Comparison of ENCODE assay signal across 18 cellular contexts in the genomic region with DNA sequence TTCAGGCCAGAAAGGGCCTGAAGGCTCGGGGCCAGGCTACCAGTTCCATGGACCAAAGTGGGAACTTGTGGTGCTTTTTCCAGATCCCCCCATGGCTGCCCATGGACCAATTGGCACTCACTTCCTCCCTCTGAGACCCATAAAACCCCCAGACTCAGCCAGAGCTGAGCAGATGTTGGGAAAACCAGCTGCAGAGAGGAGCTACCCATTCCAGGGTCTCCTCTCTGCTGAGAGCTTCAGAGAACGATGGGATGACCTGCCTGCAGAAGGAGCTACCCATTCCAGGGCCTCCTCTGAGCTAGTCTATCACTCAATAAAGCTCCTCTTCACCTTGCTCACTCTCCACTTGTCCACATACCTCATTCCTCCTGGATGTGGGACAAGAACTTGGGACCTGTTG. TPM values are rescaled to one million over a fixed set of nuclear protein-coding genes. Genes with fewer than 3 reads are reported as not detected.
DNase-seq lines count a peak whose midpoint lies in the region; ATAC-seq, FAIRE-seq and TF ChIP-seq lines count a peak whose summit lies in the region.
"Had no signal": no experiment of that assay in that cellular context is flagged by ENCODE, and none has a peak within 500 bp of the region (broad histone marks: within the 10 kb centered on the region; RNA-seq: fewer than 3 reads in every experiment).

No MANE protein-coding gene starts in this region.

- TF ChIP-seq POLR2A in erythroblast (IDR thresholded peaks at IDR 0.05; ENCODE audit: low read length) = no peak

- peak overlapping the region; percentile 38; the same call in 1 of the 2 replicates for H3K4me3 ChIP-seq in BLaER1
- H3K4me3 ChIP-seq in DND-41 (ENCODE audit: low read depth in 1 of 2, low read length in 2 of 2) = no peak overlapping the region; a peak in 1 of 4 replicates
- H3K4me3 ChIP-seq in OCI-LY7 (ENCODE audit: low read depth, low read length, poor library complexity, severe bottlenecking) = no peak overlapping the region
- H3K4me3 ChIP-seq in pancreas = no peak overlapping the region
- H3K4me3 ChIP-seq: GM23248 had no signal

- H3K9me2 ChIP-seq in OCI-LY7 (ENCODE audit: insufficient read depth, low read length) = no peaks in the 10 kb centered on the region

- no TSS peak for BruUV-seq in OCI-LY7 (replicated peaks; lab: Mats Ljungman, UMichigan)

- H3K36me3 ChIP-seq in BLaER1 (peaks cover 13% of the 10 kb centered on the region), DND-41 (ENCODE audit: insufficient read depth, low read length) (peaks cover 4% of the 10 kb centered on the region; the same call in 1 of the 2 replicates), OCI-LY7 (ENCODE audit: insufficient read depth, low read length) (no peaks in the 10 kb centered on the region), pancreas (no peaks in the 10 kb centered on the region)
- H3K36me3 ChIP-seq: BE2C had no signal

- CTCF ChIA-PET in OCI-LY7 (lab: Charles Lee; ENCODE audit: unreplicated experiment) = no interaction called here
- CTCF ChIA-PET in activated CD8-positive, alpha-beta T cell treated with anti-CD3 and anti-CD28 coated beads for 36 hours (lab: Charles Lee) = no interaction called here

- intact Hi-C loops in OCI-LY7 (cut with micrococcal nuclease; ENCODE audit: unreplicated experiment) (no loop called here), pancreas (cut with DNase I) (no loop called here)
- intact Hi-C loops in activated CD8-positive, alpha-beta T cell treated with anti-CD3 and anti-CD28 coated beads for 36 hours (cut with micrococcal nuclease) = no loop called here

- DNase-seq in DND-41 (peak; percentile 40), OCI-LY7 (ENCODE audit: low spot score) (peak; percentile 30), erythroblast (lab: John Stamatoyannopoulos, UW) (peak; percentile 35 to 66), pancreas (no peak)
- DNase-seq in activated CD8-positive, alpha-beta T cell treated with anti-CD3 and anti-CD28 coated beads for 36 hours = no peak
- DNase-seq: BE2C; CD4-positive, alpha-beta memory T cell; DMS153; GM23248; HCEC 1CT had no signal

- H2AFZ ChIP-seq in DND-41 (ENCODE audit: low read depth, low read length) = no peak overlapping the region
- no peak overlapping the region for H2AFZ ChIP-seq in OCI-LY7 (ENCODE audit: low read length)
- H2AFZ ChIP-seq: GM23248 had no signal

- no peak for ATAC-seq in DND-41 (ENCODE audit: insufficient read depth, low read depth)
- ATAC-seq in activated CD8-positive, alpha-beta T cell treated with anti-CD3 and anti-CD28 coated beads for 36 hours = no peak
- no peak for ATAC-seq in activated CD4-positive, CD25-positive, alpha-beta regulatory T cell treated with anti-CD3 and anti-CD28 coated beads, Interleukin-2, amount 50 U/mL, for 24 hours
- no peak for ATAC-seq in pancreas

- POLR2A ChIA-PET in OCI-LY7 (lab: Charles Lee) = interaction anchor here (0.5 kb wide), 1 partner anchor 9 kb away, joined by 3 read pairs; no protein-coding TSS in a partner anchor
- POLR2A ChIA-PET in activated CD8-positive, alpha-beta T cell treated with anti-CD3 and anti-CD28 coated beads for 36 hours (lab: Charles Lee) = no interaction called here

- no peak overlapping the region for H3K4me2 ChIP-seq in BLaER1
- H3K4me2 ChIP-seq in DND-41 (ENCODE audit: insufficient read depth, low read length) = no peak overlapping the region
- H3K4me2 ChIP-seq in OCI-LY7 (ENCODE audit: low read length) = no peak overlapping the region

- H3K9ac ChIP-seq in BLaER1 = no peak overlapping the region
- no peak overlapping the region for H3K9ac ChIP-seq in DND-41 (ENCODE audit: low read depth, low read length)
- H3K9ac ChIP-seq: GM23248 had no signal

- FAIRE-seq in pancreas (lab: Jason Lieb, UNC) = no peak
- FAIRE-seq: G401.6, GM12892, GM18507 had no signal

- H3K27ac ChIP-seq in BLaER1 = no peak overlapping the region
- no peak overlapping the region for H3K27ac ChIP-seq in DND-41 (ENCODE audit: low read length)
- H3K27ac ChIP-seq in OCI-LY7 (ENCODE audit: low read depth, low read length, poor library complexity, severe bottlenecking) = no peak overlapping the region
- H3K27ac ChIP-seq in pancreas = no peak overlapping the region
- H3K27ac ChIP-seq: GM23248, HL-60 had no signal

- no peaks in the 10 kb centered on the region for H3K27me3 ChIP-seq in BLaER1
- no peaks in the 10 kb centered on the region for H3K27me3 ChIP-seq in DND-41 (ENCODE audit: insufficient read depth, low read length, poor library complexity)
- no peaks in the 10 kb centered on the region for H3K27me3 ChIP-seq in pancreas
- H3K27me3 ChIP-seq: BE2C had no signal

- H4K20me1 ChIP-seq in BLaER1 = no peaks in the 10 kb centered on the region
- H4K20me1 ChIP-seq in DND-41 (ENCODE audit: insufficient read depth, low read length) = no peaks in the 10 kb centered on the region
- H4K20me1 ChIP-seq in OCI-LY7 (ENCODE audit: insufficient read depth, low read length) = no peaks in the 10 kb centered on the region

- H3K27me3 Mint-ChIP-seq in activated CD8-positive, alpha-beta T cell treated with anti-CD3 and anti-CD28 coated beads for 36 hours = no peaks in the 10 kb centered on the region

- H3K79me2 ChIP-seq in DND-41 (ENCODE audit: insufficient read depth, low read length) (no peaks in the 10 kb centered on the region), OCI-LY7 (ENCODE audit: insufficient read depth, low read depth, low read length) (no peaks in the 10 kb centered on the region)

- 71 to 97% methylated on average over 2 of the region's 2 CpGs for WGBS in pancreas, 2 donors

- no peaks in the 10 kb centered on the region for H3K4me1 Mint-ChIP-seq in activated CD8-positive, alpha-beta T cell treated with anti-CD3 and anti-CD28 coated beads for 36 hours (ENCODE audit: low read depth)
- H3K4me1 Mint-ChIP-seq: CD14-positive monocyte; CD4-positive, alpha-beta memory T cell had no signal

- H3K36me3 Mint-ChIP-seq in activated CD8-positive, alpha-beta T cell treated with anti-CD3 and anti-CD28 coated beads for 36 hours (ENCODE audit: low read depth) = no peaks in the 10 kb centered on the region
- H3K36me3 Mint-ChIP-seq: CD4-positive, alpha-beta memory T cell had no signal

- H3K4me1 ChIP-seq in BLaER1 (peaks cover 43% of the 10 kb centered on the region), DND-41 (ENCODE audit: insufficient read depth, low read length) (peaks cover 5% of the 10 kb centered on the region; the same call in 1 of the 2 replicates), OCI-LY7 (ENCODE audit: insufficient read depth, low read length, poor library complexity, severe bottlenecking) (no peaks in the 10 kb centered on the region), pancreas (peaks cover 0 to 11% (median 11%) of the 10 kb centered on the region in 3 donors)
- H3K4me1 ChIP-seq: BE2C had no signal

- H3K27ac Mint-ChIP-seq in activated CD8-positive, alpha-beta T cell treated with anti-CD3 and anti-CD28 coated beads for 36 hours = no peak overlapping the region
- H3K27ac Mint-ChIP-seq: CD14-positive monocyte; CD4-positive, alpha-beta memory T cell; HFFc6 had no signal

- no peaks in the 10 kb centered on the region for H3K9me3 Mint-ChIP-seq in activated CD8-positive, alpha-beta T cell treated with anti-CD3 and anti-CD28 coated beads for 36 hours
- H3K9me3 Mint-ChIP-seq: HFFc6 had no signal

- H3K9me3 ChIP-seq in BLaER1 (peaks cover 52% of the 10 kb centered on the region), DND-41 (ENCODE audit: insufficient read depth, low read length, severe bottlenecking) (peaks cover 34% of the 10 kb centered on the region), OCI-LY7 (ENCODE audit: low read length) (peaks cover 19% of the 10 kb centered on the region; the same call in 1 of the 2 replicates), pancreas (no peaks in the 10 kb centered on the region)
- H3K9me3 ChIP-seq: BE2C had no signal

- H3K4me3 Mint-ChIP-seq in activated CD8-positive, alpha-beta T cell treated with anti-CD3 and anti-CD28 coated beads for 36 hours = no peak overlapping the region
- H3K4me3 Mint-ChIP-seq: CD14-positive monocyte; CD4-positive, alpha-beta memory T cell; HFFc6 had no signal

- TF ChIP-seq CTCF in DND-41 (IDR thresholded peaks at IDR 0.05; ENCODE audit: borderline replicate concordance, extremely low read depth, low read length, poor library complexity, severe bottlenecking) (no peak), OCI-LY7 (conservative IDR thresholded peaks at IDR 0.05; ENCODE audit: low read length) (no peak), pancreas (IDR thresholded peaks at IDR 0.05) (no peak)
- no peak for TF ChIP-seq CTCF in activated CD8-positive, alpha-beta T cell treated with anti-CD3 and anti-CD28 coated beads for 36 hours (IDR thresholded peaks at IDR 0.05)

RNA-seq across cellular contexts. Expression of a gene that starts 52.2 kb away (rescaled TPM):
- 17.1 and 27.5 TPM in 2 replicates for total RNA-seq in OCI-LY7 (2014; rRNA removed; shearing (Covaris generic))
- total RNA-seq in OCI-LY7 (2022) (21.8 and 26.8 TPM in 2 replicates), pancreas (1 to 10 TPM; 4.6 to 8.4 (median 6.3) TPM)
- total RNA-seq in activated CD8-positive, alpha-beta T cell treated with anti-CD3 and anti-CD28 coated beads for 36 hours = 10 to 100 TPM; 14.2 to 14.7 TPM
- 10 to 100 TPM in 1 of 2 donors, 1 to 10 TPM in 1; 7.8 to 12.2 TPM for polyA plus RNA-seq in pancreas

Comparison
In these comparisons a context has a peak if more than half of its experiments do, and no peak if none do; other contexts are left out.
1. DNase-seq: peak in DND-41 (single experiment), OCI-LY7 (single experiment) and erythroblast (2 of 2); none in activated CD8-positive, alpha-beta T cell treated with anti-CD3 and anti-CD28 coated beads for 36 hours (single experiment) and pancreas (0 of 6).